19 cellular contexts compared by ENCODE assay signal in genomic region chr21:46148106-46148505, GRCh38. TPM values are rescaled to one million over a fixed set of nuclear protein-coding genes. Genes with fewer than 3 reads are reported as not detected.
"Had no signal": no experiment of that assay in that cellular context is flagged by ENCODE, and none has a peak within 500 bp of the region (broad histone marks: within the 10 kb centered on the region; RNA-seq: fewer than 3 reads in every experiment).

No MANE protein-coding gene starts in this region.

- H3K27ac Mint-ChIP-seq: activated B cell treated with CpG ODN at 0.5 μM for 24 hours; activated naive CD8-positive, alpha-beta T cell; activated T-cell treated with anti-CD3 and anti-CD28 coated beads, Interleukin-2, amount 50 U/mL, for 72 hours; brain; mesothelial cell of epicardium; stimulated activated memory B cell treated with anti-CD40 and anti-IgM and Interleukin-4, amounts not matched to agents 10 μg/mL and 1 μg/mL and 100 μg/mL, for 72 hours; stimulated activated naive CD8-positive, alpha-beta T cell treated with anti-CD3 and anti-CD28 coated beads, Interleukin-15, amount 100 ng/mL, for 72 hours; type B pancreatic cell had no signal

- H3K4me3 Mint-ChIP-seq: activated B cell treated with CpG ODN at 0.5 μM for 24 hours; activated naive CD8-positive, alpha-beta T cell; activated T-cell treated with anti-CD3 and anti-CD28 coated beads, Interleukin-2, amount 50 U/mL, for 72 hours; brain; mesothelial cell of epicardium; naive B cell; stimulated activated memory B cell treated with anti-CD40 and anti-IgM and Interleukin-4, amounts not matched to agents 10 μg/mL and 1 μg/mL and 100 μg/mL, for 72 hours; stimulated activated naive CD8-positive, alpha-beta T cell treated with anti-CD3 and anti-CD28 coated beads, Interleukin-15, amount 100 ng/mL, for 72 hours; type B pancreatic cell had no signal

- H3K36me3 ChIP-seq: ascending aorta, esophagus muscularis mucosa, vagina had no signal

- ATAC-seq: foreskin keratinocyte; left cardiac atrium; stimulated activated memory B cell treated with anti-CD40 and anti-IgM and Interleukin-4, amounts not matched to agents 10 μg/mL and 1 μg/mL and 100 μg/mL, for 72 hours; stimulated activated naive CD8-positive, alpha-beta T cell treated with anti-CD3 and anti-CD28 coated beads, Interleukin-15, amount 100 ng/mL, for 72 hours had no signal

- H3K27me3 ChIP-seq: ascending aorta, vagina had no signal

- H3K4me3 ChIP-seq: ascending aorta, esophagus muscularis mucosa, skin epidermis, vagina had no signal

- H3K9me3 ChIP-seq: ascending aorta, esophagus muscularis mucosa, vagina had no signal

- H3K36me3 Mint-ChIP-seq: activated naive CD8-positive, alpha-beta T cell; brain; mesothelial cell of epicardium; naive B cell; stimulated activated memory B cell treated with anti-CD40 and anti-IgM and Interleukin-4, amounts not matched to agents 10 μg/mL and 1 μg/mL and 100 μg/mL, for 72 hours; type B pancreatic cell had no signal

- FAIRE-seq: islet of Langerhans had no signal

- DNase-seq: activated B cell treated with CpG ODN at 0.5 μM for 24 hours, caudate nucleus, naive B cell had no signal

- H3K27ac ChIP-seq: ascending aorta, esophagus muscularis mucosa, foreskin keratinocyte, skin epidermis, vagina had no signal

- H3K27me3 Mint-ChIP-seq: activated B cell treated with CpG ODN at 0.5 μM for 24 hours; activated naive CD8-positive, alpha-beta T cell; brain; naive B cell; stimulated activated naive CD8-positive, alpha-beta T cell treated with anti-CD3 and anti-CD28 coated beads, Interleukin-15, amount 100 ng/mL, for 72 hours had no signal

- H3K4me1 ChIP-seq: ascending aorta, foreskin keratinocyte had no signal

- H3K9me3 Mint-ChIP-seq: activated B cell treated with CpG ODN at 0.5 μM for 24 hours; activated T-cell treated with anti-CD3 and anti-CD28 coated beads, Interleukin-2, amount 50 U/mL, for 72 hours; brain; mesothelial cell of epicardium; naive B cell; stimulated activated memory B cell treated with anti-CD40 and anti-IgM and Interleukin-4, amounts not matched to agents 10 μg/mL and 1 μg/mL and 100 μg/mL, for 72 hours; stimulated activated naive CD8-positive, alpha-beta T cell treated with anti-CD3 and anti-CD28 coated beads, Interleukin-15, amount 100 ng/mL, for 72 hours; type B pancreatic cell had no signal

RNA-seq across cellular contexts. Expression of gene FTCD, which starts 7.3 kb away (rescaled TPM):
- total RNA-seq: foreskin keratinocyte, pulmonary artery endothelial cell, vagina had no signal
- polyA plus RNA-seq: foreskin keratinocyte had no signal

RNA-seq across cellular contexts. Expression of gene COL6A2, which starts 50.2 kb away (rescaled TPM):
- polyA plus RNA-seq: neural cell had no signal
